1 cellular context compared by ENCODE assay signal in genomic region chr6:89081423-89082322, GRCh38.
TF ChIP-seq lines count a peak whose summit lies in the region.

No MANE protein-coding gene starts in this region.

TF ChIP-seq in K562, 482 proteins besides CTCF, POLR2A, EP300 and RAD21 (continued from another document and continues in another):
- TF ChIP-seq TRIM25 (IDR thresholded peaks at IDR 0.05; ENCODE audit: borderline replicate concordance), result no peak
- no peak for TF ChIP-seq KAT2B (IDR thresholded peaks at IDR 0.05; ENCODE audit: low read depth, low read length)
- peak; percentile 84; the same call in 1 of the 2 replicates for TF ChIP-seq PHB (CRISPR knock-in tag; IDR thresholded peaks at IDR 0.05)
- TF ChIP-seq MTA1 (IDR thresholded peaks at IDR 0.05; ENCODE audit: borderline replicate concordance), result no peak
- peak; percentile 80 for TF ChIP-seq KDM5B (IDR thresholded peaks at IDR 0.05; ENCODE audit: insufficient replicate concordance, low read depth, low read length)
- no peak for TF ChIP-seq IRF1 (CRISPR knock-in tag; IDR thresholded peaks at IDR 0.05; ENCODE audit: borderline replicate concordance)
- peak; percentile 54; the same call in 1 of the 2 replicates for TF ChIP-seq PML (IDR thresholded peaks at IDR 0.05; ENCODE audit: low read length)
- no peak for TF ChIP-seq PHTF2 (CRISPR knock-in tag; IDR thresholded peaks at IDR 0.05)
- peak; percentile 62; the same call in 1 of the 2 replicates for TF ChIP-seq NFRKB (IDR thresholded peaks at IDR 0.05; ENCODE audit: low read depth)
- peak; percentile 65; the same call in 1 of the 2 replicates for TF ChIP-seq MBD2 (IDR thresholded peaks at IDR 0.05; ENCODE audit: borderline replicate concordance, low read depth)
- TF ChIP-seq EP400 (IDR thresholded peaks at IDR 0.05), result peak; percentile 71
- no peak for TF ChIP-seq ZNF12 (CRISPR knock-in tag; IDR thresholded peaks at IDR 0.05)
- 0 out of 2 replicates have a peak, but pooled peaks have one; percentile 18 for TF ChIP-seq ILF3 (IDR thresholded peaks at IDR 0.05; ENCODE audit: borderline replicate concordance)
- TF ChIP-seq NFATC3 (IDR thresholded peaks at IDR 0.05), result no peak
- TF ChIP-seq TCF15 (CRISPR knock-in tag; IDR thresholded peaks at IDR 0.05), result no peak
- TF ChIP-seq ZBTB17 (CRISPR knock-in tag; IDR thresholded peaks at IDR 0.05), result peak; percentile 73
- TF ChIP-seq MNT (conservative IDR thresholded peaks at IDR 0.05), result peak in 1 of 2 experiments; percentile 72; a peak in 2 of 4 replicates
- TF ChIP-seq ATF3 (IDR thresholded peaks at IDR 0.05), result peak; percentile 83
- peak; percentile 32; the same call in 1 of the 2 replicates for TF ChIP-seq ATF3 (CRISPR knock-in tag; conservative IDR thresholded peaks at IDR 0.05)
- no peak for TF ChIP-seq ZNF512 (tag; IDR thresholded peaks at IDR 0.05)
- peak; percentile 74 for TF ChIP-seq CTCFL (IDR thresholded peaks at IDR 0.05; ENCODE audit: borderline replicate concordance, insufficient read depth, low read depth, low read length, poor library complexity, severe bottlenecking)
- no peak for TF ChIP-seq MLX (CRISPR knock-in tag; conservative IDR thresholded peaks at IDR 0.05)
- no peak for TF ChIP-seq FUS (optimal IDR thresholded peaks at IDR 0.05; ENCODE audit: low read depth, low read length)
- TF ChIP-seq MYNN (IDR thresholded peaks at IDR 0.05), result peak; percentile 45; the same call in 1 of the 2 replicates
- no peak for TF ChIP-seq MYNN (CRISPR knock-in tag; IDR thresholded peaks at IDR 0.05)
- peak; percentile 98 for TF ChIP-seq NFIC (IDR thresholded peaks at IDR 0.05)
- TF ChIP-seq SIRT6 (IDR thresholded peaks at IDR 0.05; ENCODE audit: low read depth, low read length), result no peak
- TF ChIP-seq PPARD (CRISPR knock-in tag; IDR thresholded peaks at IDR 0.05), result no peak
- TF ChIP-seq ZC3H11A (IDR thresholded peaks at IDR 0.05; ENCODE audit: low read depth, low read length), result no peak
- no peak for TF ChIP-seq ATF1 (CRISPR knock-in tag; IDR thresholded peaks at IDR 0.05)
- TF ChIP-seq ATF1 (tag; IDR thresholded peaks at IDR 0.05), result peak; percentile 95
- peak; percentile 59 to 77; a peak in 2 of 4 replicates for TF ChIP-seq TEAD1 (CRISPR knock-in tag; IDR thresholded peaks at IDR 0.05)
- peak; percentile 96 for TF ChIP-seq ATF7 (IDR thresholded peaks at IDR 0.05)
- TF ChIP-seq JUN (IDR thresholded peaks at IDR 0.05; ENCODE audit: borderline replicate concordance, low read depth, low read length), result peak; percentile 72; the same call in 1 of the 2 replicates
- TF ChIP-seq JUN (CRISPR knock-in tag; IDR thresholded peaks at IDR 0.05; ENCODE audit: borderline replicate concordance), result no peak; the same call in 1 of the 2 replicates
- peak; percentile 85 for TF ChIP-seq MEF2D (tag; conservative IDR thresholded peaks at IDR 0.05; ENCODE audit: low read depth)
- TF ChIP-seq HMGN3 (IDR thresholded peaks at IDR 0.05; ENCODE audit: borderline replicate concordance, extremely low read depth, insufficient read length, low read depth, low read length), result peak; percentile 82
- no peak for TF ChIP-seq NELFE (IDR thresholded peaks at IDR 0.05; ENCODE audit: insufficient read depth, insufficient read length)
- no peak for TF ChIP-seq ZNF133 (CRISPR knock-in tag; IDR thresholded peaks at IDR 0.05)
- no peak for TF ChIP-seq STAT5A (IDR thresholded peaks at IDR 0.05; ENCODE audit: borderline replicate concordance, low read length)
- TF ChIP-seq GABPB2 (CRISPR knock-in tag; conservative IDR thresholded peaks at IDR 0.05), result no peak
- no peak for TF ChIP-seq ZNF24 (IDR thresholded peaks at IDR 0.05)
- peak; percentile 44 for TF ChIP-seq SMAD4 (CRISPR knock-in tag; conservative IDR thresholded peaks at IDR 0.05)
- peak; percentile 43 for TF ChIP-seq RBBP5 (IDR thresholded peaks at IDR 0.05; ENCODE audit: borderline replicate concordance, insufficient read depth, low read length, poor library complexity, severe bottlenecking)
- TF ChIP-seq DNMT1 (IDR thresholded peaks at IDR 0.05), result no peak
- TF ChIP-seq MYC (IDR thresholded peaks at IDR 0.05; ENCODE audit: low read depth, low read length), result peak; percentile 67
- no peak for TF ChIP-seq MYC (CRISPR knock-in tag; IDR thresholded peaks at IDR 0.05; ENCODE audit: borderline replicate concordance, low read depth)
- peak; percentile 76; the same call in 1 of the 2 replicates for TF ChIP-seq TFAP4 (CRISPR knock-in tag; IDR thresholded peaks at IDR 0.05; ENCODE audit: borderline replicate concordance)
- peak; percentile 94 for TF ChIP-seq SMAD1 (IDR thresholded peaks at IDR 0.05; ENCODE audit: low read depth, low read length, partially characterized antibody)
- TF ChIP-seq TAF9B (IDR thresholded peaks at IDR 0.05; ENCODE audit: partially characterized antibody), result no peak
- peak; percentile 74 for TF ChIP-seq L3MBTL2 (IDR thresholded peaks at IDR 0.05)
- no peak for TF ChIP-seq FOXA3 (CRISPR knock-in tag; conservative IDR thresholded peaks at IDR 0.05 in 1 of 2, IDR thresholded peaks at IDR 0.05 in 1 of 2)
- 0 out of 2 replicates have a peak, but pooled peaks have one; percentile 56 for TF ChIP-seq SMARCC2 (IDR thresholded peaks at IDR 0.05; ENCODE audit: low read depth)
- TF ChIP-seq CUX1 (CRISPR knock-in tag; IDR thresholded peaks at IDR 0.05), result no peak
- TF ChIP-seq MAZ (CRISPR knock-in tag; conservative IDR thresholded peaks at IDR 0.05 in 1 of 2, IDR thresholded peaks at IDR 0.05 in 1 of 2), result peak; percentile 92 to 95
